1 cellular context compared by ENCODE assay signal in the genomic region with DNA sequence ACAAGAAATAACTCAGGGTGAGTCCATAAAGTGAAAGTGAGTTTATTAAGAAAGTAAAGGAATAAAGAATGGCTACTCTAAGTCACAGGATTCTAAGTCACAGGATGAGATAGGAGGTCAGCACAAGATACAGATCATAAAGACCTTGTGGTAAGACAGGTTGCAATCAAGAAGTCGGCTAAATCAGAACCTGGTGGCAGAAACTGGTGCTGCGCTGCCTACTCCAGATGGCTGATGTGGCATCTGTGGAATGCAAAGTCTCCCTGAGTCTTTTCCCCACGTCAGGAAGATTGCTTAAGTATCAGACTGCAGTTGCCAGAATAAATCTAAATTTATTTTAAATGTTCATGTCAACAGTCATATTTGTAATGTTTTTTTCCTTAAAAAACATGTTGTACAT.
TF ChIP-seq lines count a peak whose summit lies in the region.

No MANE protein-coding gene starts in this region.

TF ChIP-seq in HepG2, 621 proteins besides CTCF, POLR2A, EP300 and RAD21:
- TF ChIP-seq ASH2L (IDR thresholded peaks at IDR 0.05; ENCODE audit: insufficient read length, low read depth, low read length) (no peak), ISL2 (CRISPR knock-in tag; IDR thresholded peaks at IDR 0.05) (no peak), MEIS2 (CRISPR knock-in tag; IDR thresholded peaks at IDR 0.05) (no peak), HOXA3 (CRISPR knock-in tag; IDR thresholded peaks at IDR 0.05) (no peak), MAF1 (CRISPR knock-in tag; IDR thresholded peaks at IDR 0.05; ENCODE audit: borderline replicate concordance) (no peak), ZNF367 (CRISPR knock-in tag; IDR thresholded peaks at IDR 0.05; ENCODE audit: borderline replicate concordance) (no peak), ZNF850 (CRISPR knock-in tag; conservative IDR thresholded peaks at IDR 0.05) (no peak), MEIS1 (CRISPR knock-in tag; IDR thresholded peaks at IDR 0.05; ENCODE audit: borderline replicate concordance) (no peak), NFYB (CRISPR knock-in tag; IDR thresholded peaks at IDR 0.05) (no peak), ZNF326 (CRISPR knock-in tag; IDR thresholded peaks at IDR 0.05; ENCODE audit: borderline replicate concordance) (no peak)
- TF ChIP-seq, protein P1, sequence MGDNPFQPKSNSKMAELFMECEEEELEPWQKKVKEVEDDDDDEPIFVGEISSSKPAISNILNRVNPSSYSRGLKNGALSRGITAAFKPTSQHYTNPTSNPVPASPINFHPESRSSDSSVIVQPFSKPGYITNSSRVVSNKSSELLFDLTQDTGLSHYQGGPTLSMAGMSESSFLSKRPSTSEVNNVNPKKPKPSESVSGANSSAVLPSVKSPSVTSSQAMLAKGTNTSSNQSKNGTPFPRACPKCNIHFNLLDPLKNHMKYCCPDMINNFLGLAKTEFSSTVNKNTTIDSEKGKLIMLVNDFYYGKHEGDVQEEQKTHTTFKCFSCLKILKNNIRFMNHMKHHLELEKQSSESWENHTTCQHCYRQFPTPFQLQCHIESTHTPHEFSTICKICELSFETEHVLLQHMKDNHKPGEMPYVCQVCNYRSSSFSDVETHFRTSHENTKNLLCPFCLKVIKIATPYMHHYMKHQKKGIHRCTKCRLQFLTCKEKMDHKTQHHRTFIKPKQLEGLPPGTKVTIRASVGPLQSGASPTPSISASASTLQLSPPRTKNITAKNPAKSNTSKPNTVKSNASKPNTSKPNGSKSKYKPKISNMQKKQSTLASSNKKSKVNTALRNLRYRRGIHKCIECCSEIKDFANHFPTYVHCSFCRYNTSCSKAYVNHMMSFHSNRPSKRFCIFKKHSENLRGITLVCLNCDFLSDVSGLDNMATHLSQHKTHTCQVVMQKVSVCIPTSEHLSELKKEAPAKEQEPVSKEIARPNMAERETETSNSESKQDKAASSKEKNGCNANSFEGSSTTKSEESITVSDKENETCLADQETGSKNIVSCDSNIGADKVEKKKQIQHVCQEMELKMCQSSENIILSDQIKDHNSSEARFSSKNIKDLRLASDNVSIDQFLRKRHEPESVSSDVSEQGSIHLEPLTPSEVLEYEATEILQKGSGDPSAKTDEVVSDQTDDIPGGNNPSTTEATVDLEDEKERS (CRISPR knock-in tag; IDR thresholded peaks at IDR 0.05), result no peak
